In the genomic region with DNA sequence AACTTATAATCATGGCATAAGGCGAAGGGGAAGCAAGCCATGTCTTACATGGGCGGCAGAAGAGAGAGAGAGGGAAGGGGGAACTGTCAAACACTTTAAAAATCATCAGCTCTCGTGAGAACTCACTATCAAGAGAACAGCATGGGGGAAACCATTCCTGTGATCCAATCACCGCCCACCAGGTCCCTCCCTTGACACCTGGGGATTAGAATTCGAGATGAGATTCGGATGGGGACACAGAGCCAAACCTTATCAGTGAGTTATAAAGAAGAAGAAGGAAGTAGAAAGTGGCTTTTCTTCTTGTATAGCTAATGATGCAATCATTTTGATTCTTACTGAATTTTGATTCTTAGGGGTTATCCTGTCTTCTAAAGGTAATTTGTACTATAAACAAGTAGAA, we compare ENCODE assay signal across 1 cellular context.
TF ChIP-seq lines count a peak whose summit lies in the region.

No MANE protein-coding gene starts in this region.

TF ChIP-seq in H1, 55 proteins besides CTCF, POLR2A, EP300 and RAD21:
- TF ChIP-seq BACH1 (IDR thresholded peaks at IDR 0.05; ENCODE audit: low read length), result no peak
- TF ChIP-seq SP1 (IDR thresholded peaks at IDR 0.05; ENCODE audit: low read depth, low read length), result no peak
- TF ChIP-seq SP2 (IDR thresholded peaks at IDR 0.05; ENCODE audit: low read length), result no peak
- TF ChIP-seq POU5F1 (IDR thresholded peaks at IDR 0.05; ENCODE audit: low read depth, low read length), result no peak
- TF ChIP-seq SIX5 (IDR thresholded peaks at IDR 0.05; ENCODE audit: low read depth, low read length), result no peak
- TF ChIP-seq SUZ12 (IDR thresholded peaks at IDR 0.05; ENCODE audit: low read length), result no peak
- no peak for TF ChIP-seq KDM1A (IDR thresholded peaks at IDR 0.05; ENCODE audit: borderline replicate concordance, low read length)
- no peak for TF ChIP-seq CHD2 (IDR thresholded peaks at IDR 0.05; ENCODE audit: low read length)
TF ChIP-seq in H1: peak in this region for 0.
